16 cellular contexts compared by ENCODE assay signal in genomic region chr20:35020108-35021031, GRCh38.
DNase-seq lines count a peak whose midpoint lies in the region; ATAC-seq, FAIRE-seq and TF ChIP-seq lines count a peak whose summit lies in the region.
"Had no signal": no experiment of that assay in that cellular context is flagged by ENCODE, and none has a peak within 500 bp of the region (broad histone marks: within the 10 kb centered on the region; RNA-seq: fewer than 3 reads in every experiment).

No MANE protein-coding gene starts in this region.

- TF ChIP-seq CTCF in astrocyte (IDR thresholded peaks at IDR 0.05; ENCODE audit: insufficient read depth, low read depth, low read length) = no peak

- H3K4me2 ChIP-seq in astrocyte (ENCODE audit: low read length) = no peak overlapping the region

- H3K36me3 Mint-ChIP-seq in activated T-cell treated with anti-CD3 and anti-CD28 coated beads, Interleukin-2, amount 50 U/mL, for 72 hours (ENCODE audit: insufficient read depth in 2 of 2) = peaks cover 3 to 6% of the 10 kb centered on the region in 2 donors
- H3K36me3 Mint-ChIP-seq in astrocyte (ENCODE audit: low read depth, unreplicated experiment) = peaks cover 11% of the 10 kb centered on the region

- H3K4me3 ChIP-seq in astrocyte (ENCODE audit: insufficient read depth, low read depth, low read length) (no peak overlapping the region), right cardiac atrium (ENCODE audit: low read length) (no peak overlapping the region)
- H3K4me3 ChIP-seq: K562 had no signal

- H3K27me3 ChIP-seq in astrocyte (ENCODE audit: insufficient read depth, low read length) (no peaks in the 10 kb centered on the region), right cardiac atrium (ENCODE audit: control insufficient read depth, insufficient read depth) (no peaks in the 10 kb centered on the region)
- H3K27me3 ChIP-seq: foreskin keratinocyte, neutrophil had no signal

- H3K4me3 Mint-ChIP-seq in activated T-cell treated with anti-CD3 and anti-CD28 coated beads, Interleukin-2, amount 50 U/mL, for 72 hours = no peak overlapping the region
- H3K4me3 Mint-ChIP-seq in astrocyte (ENCODE audit: unreplicated experiment) = no peak overlapping the region

- H3K36me3 ChIP-seq in astrocyte (ENCODE audit: insufficient read depth, low read length) = peaks cover 40% of the 10 kb centered on the region

- H3K9me3 Mint-ChIP-seq in activated T-cell treated with anti-CD3 and anti-CD28 coated beads, Interleukin-2, amount 50 U/mL, for 72 hours = no peaks in the 10 kb centered on the region
- no peaks in the 10 kb centered on the region for H3K9me3 Mint-ChIP-seq in astrocyte (ENCODE audit: unreplicated experiment)

- peaks cover 25% of the 10 kb centered on the region for H3K79me2 ChIP-seq in astrocyte (ENCODE audit: insufficient read depth, low read length)

- H3K27ac ChIP-seq in astrocyte (ENCODE audit: low read depth, low read length) (no peak overlapping the region), right cardiac atrium (ENCODE audit: low read length) (peak overlapping the region; percentile 66)
- H3K27ac ChIP-seq: foreskin keratinocyte, neutrophil had no signal

- no peak overlapping the region for H2AFZ ChIP-seq in astrocyte (ENCODE audit: low read depth, low read length)

- no peak for FAIRE-seq in astrocyte (lab: Jason Lieb, UNC)
- FAIRE-seq: K562 had no signal

- no peak for ATAC-seq in activated T-cell treated with anti-CD3 and anti-CD28 coated beads, Interleukin-2, amount 50 U/mL, for 72 hours (replicated peaks in 1 of 2)
- ATAC-seq in right cardiac atrium = peak; percentile 10 to 63
- ATAC-seq in HG03095 (IDR thresholded peaks at IDR 0.05; ENCODE audit: unreplicated experiment) = no peak
- ATAC-seq: foreskin keratinocyte, K562, SK-N-SH treated with all-trans-retinoic acid at 6 μM for 48 hours had no signal

- H4K20me1 ChIP-seq in astrocyte (ENCODE audit: insufficient read depth, low read length) = peaks cover 70% of the 10 kb centered on the region

- no peaks in the 10 kb centered on the region for H3K27me3 Mint-ChIP-seq in activated T-cell treated with anti-CD3 and anti-CD28 coated beads, Interleukin-2, amount 50 U/mL, for 72 hours (ENCODE audit: low read depth)
- H3K27me3 Mint-ChIP-seq in astrocyte (ENCODE audit: low read depth, unreplicated experiment) = no peaks in the 10 kb centered on the region

- peak overlapping the region; percentile 40 for H3K27ac Mint-ChIP-seq in activated T-cell treated with anti-CD3 and anti-CD28 coated beads, Interleukin-2, amount 50 U/mL, for 72 hours
- peak overlapping the region; percentile 22 for H3K27ac Mint-ChIP-seq in astrocyte (ENCODE audit: unreplicated experiment)

- DNase-seq in activated T-cell treated with anti-CD3 and anti-CD28 coated beads, Interleukin-2, amount 50 U/mL, for 72 hours = no peak
- no peak for DNase-seq in activated T-cell treated with anti-CD3 and anti-CD28 coated beads, Interleukin-2, amount 50 U/mL, for 1 hour
- no peak for DNase-seq in astrocyte (ENCODE audit: low read depth)
- no peak for DNase-seq in right cardiac atrium
- peak; percentile 18 for DNase-seq in stimulated activated CD8-positive, alpha-beta memory T cell treated with anti-CD3 and anti-CD28 coated beads, Interleukin-4, amount 100 ng/mL, for 48 hours
- no peak for DNase-seq in NK-92 (lab: John Stamatoyannopoulos, UW; ENCODE audit: unreplicated experiment)
- no peak for DNase-seq in hippocampal formation (lab: John Stamatoyannopoulos, UW)
- DNase-seq: activated CD4-positive, alpha-beta T cell treated with anti-CD3 and anti-CD28 coated beads for 1 hour; foreskin keratinocyte; NCI-H1694 treated with DMSO at 0.1 percent for 48 hours; NCI-H82; stimulated activated CD4-positive, alpha-beta T cell treated with anti-CD3 and anti-CD28 coated beads, Interleukin-15, amount 100 ng/mL, for 24 hours had no signal

- no peak overlapping the region for H3K9ac ChIP-seq in astrocyte (ENCODE audit: low read length)

- intact Hi-C loops in right cardiac atrium (cut with DNase I) = no loop called here

- no peaks in the 10 kb centered on the region for H3K4me1 Mint-ChIP-seq in activated T-cell treated with anti-CD3 and anti-CD28 coated beads, Interleukin-2, amount 50 U/mL, for 72 hours (ENCODE audit: low read depth)
- H3K4me1 Mint-ChIP-seq in astrocyte (ENCODE audit: low read depth, unreplicated experiment) = peaks cover 13% of the 10 kb centered on the region

- H3K4me1 ChIP-seq in astrocyte (ENCODE audit: insufficient read depth, low read length) = peaks cover 4% of the 10 kb centered on the region
- H3K4me1 ChIP-seq in right cardiac atrium (ENCODE audit: control insufficient read depth, insufficient read depth, low read length) = peaks cover 17% of the 10 kb centered on the region
- H3K4me1 ChIP-seq: foreskin keratinocyte had no signal

- WGBS in right cardiac atrium = 82% methylated on average over 10 of the region's 10 CpGs

- H3K9me3 ChIP-seq in astrocyte (ENCODE audit: insufficient read depth, low read depth, low read length) (no peaks in the 10 kb centered on the region), right cardiac atrium (ENCODE audit: control insufficient read depth, low read length) (no peaks in the 10 kb centered on the region)
- H3K9me3 ChIP-seq: neutrophil had no signal

Comparison
In these comparisons a context has a peak if more than half of its experiments do, and no peak if none do; other contexts are left out.
1. ATAC-seq: peak in right cardiac atrium (2 of 2); none in activated T-cell treated with anti-CD3 and anti-CD28 coated beads, Interleukin-2, amount 50 U/mL, for 72 hours (0 of 2) and HG03095 (single experiment).